In the genomic region with DNA sequence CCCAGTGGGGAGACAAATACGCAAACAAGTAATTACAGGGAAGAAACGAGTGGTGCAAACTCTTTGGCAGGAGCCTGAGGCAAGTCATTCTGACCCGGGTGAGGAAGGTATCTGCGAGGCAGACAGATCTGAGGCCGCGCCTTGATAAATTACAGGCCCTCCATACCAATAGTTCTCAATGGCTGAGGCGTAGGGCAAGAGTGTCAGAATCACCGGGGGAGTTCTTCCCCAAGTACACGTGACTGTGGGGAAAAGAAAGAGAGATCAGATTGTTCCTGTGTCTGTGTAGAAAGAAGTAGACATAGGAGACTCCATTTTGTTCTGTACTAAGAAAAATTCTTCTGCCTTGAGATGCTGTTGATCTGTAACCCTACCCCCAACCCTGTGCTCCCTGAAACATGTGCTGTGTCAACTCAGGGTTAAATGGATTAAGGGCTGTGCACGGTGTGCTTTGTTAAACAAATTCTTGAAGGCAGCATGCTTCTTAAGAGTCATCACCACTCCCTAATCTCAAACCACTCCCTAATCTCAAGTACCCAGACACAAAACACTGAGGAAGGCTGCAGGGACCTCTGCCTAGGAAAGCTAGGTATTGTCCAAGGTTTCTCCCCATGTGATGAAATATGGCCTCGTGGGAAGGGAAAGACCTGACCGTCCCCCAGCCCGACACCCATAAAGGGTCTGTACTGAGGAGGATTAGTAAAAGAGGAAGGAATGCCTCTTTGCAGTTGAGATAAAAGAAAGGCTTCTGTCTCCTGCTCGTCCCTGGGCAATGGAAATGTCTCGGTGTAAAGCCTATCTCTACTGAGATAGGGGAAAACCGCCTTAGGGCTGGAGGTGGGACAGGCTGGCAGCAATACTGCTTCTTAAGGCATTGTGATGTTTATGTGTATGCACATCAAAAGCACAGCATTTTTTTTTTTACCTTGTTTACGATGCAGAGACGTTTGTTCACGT, we compare ENCODE assay signal across 9 cellular contexts. TPM values are rescaled to one million over a fixed set of nuclear protein-coding genes. Genes with fewer than 3 reads are reported as not detected.
DNase-seq lines count a peak whose midpoint lies in the region; ATAC-seq and TF ChIP-seq lines count a peak whose summit lies in the region.
"Not testable (repeated sequence)": the region's sequence is repeated elsewhere in the genome, so short reads cannot be mapped to it uniquely, and the experiment has no call there.
"Had no signal": no experiment of that assay in that cellular context is flagged by ENCODE, and none has a peak within 500 bp of the region (broad histone marks: within the 10 kb centered on the region; RNA-seq: fewer than 3 reads in every experiment).

No MANE protein-coding gene starts in this region.

- DNase-seq in IMR-90; RWPE1 (ENCODE audit: low spot score); activated T-cell treated with anti-CD3 and anti-CD28 coated beads, Interleukin-2, amount 50 U/mL, for 4 hours; chondrocyte (ENCODE audit: low spot score): not testable (repeated sequence)

- H2BK5ac ChIP-seq in IMR-90 (ENCODE audit: low read depth, low read length, poor library complexity, severe bottlenecking), result not testable (repeated sequence)

- dilution Hi-C loops in IMR-90 (cut with HindIII; ENCODE audit: low sequenced_read_pairs, unreplicated experiment), result not testable (repeated sequence)

- not testable (repeated sequence) for H4K91ac ChIP-seq in IMR-90 (ENCODE audit: insufficient read depth, low read depth, low read length)

- H3K9me3 Mint-ChIP-seq in activated T-cell treated with anti-CD3 and anti-CD28 coated beads, Interleukin-2, amount 50 U/mL, for 4 hours; chondrocyte (ENCODE audit: low read depth); nephron; stimulated activated naive CD8-positive, alpha-beta T cell treated with anti-CD3 and anti-CD28 coated beads, Interleukin-15, Interleukin-2, amounts not matched to agents 100 ng/mL and 50 ng/mL, for 24 hours: not testable (repeated sequence)

- H3K14ac ChIP-seq in IMR-90 (replicated peaks; ENCODE audit: low read depth, low read length), result not testable (repeated sequence)

- not testable (repeated sequence) for H2AK5ac ChIP-seq in IMR-90 (ENCODE audit: low read depth, low read length)

- TF ChIP-seq CTCF in C4-2B (conservative IDR thresholded peaks at IDR 0.05); IMR-90 (conservative IDR thresholded peaks at IDR 0.05; ENCODE audit: low read depth, low read length); RWPE1 (conservative IDR thresholded peaks at IDR 0.05; ENCODE audit: low read depth); chondrocyte (IDR thresholded peaks at IDR 0.05); nephron (IDR thresholded peaks at IDR 0.05; ENCODE audit: unreplicated experiment in 3 of 3): not testable (repeated sequence)

- H3K4me1 Mint-ChIP-seq in activated T-cell treated with anti-CD3 and anti-CD28 coated beads, Interleukin-2, amount 50 U/mL, for 4 hours (ENCODE audit: low read depth), result peaks cover 20% of the 10 kb centered on the region
- peaks cover 21% of the 10 kb centered on the region for H3K4me1 Mint-ChIP-seq in chondrocyte (ENCODE audit: low read depth)
- peaks cover 15% of the 10 kb centered on the region for H3K4me1 Mint-ChIP-seq in nephron
- peaks cover 26% of the 10 kb centered on the region for H3K4me1 Mint-ChIP-seq in stimulated activated naive CD8-positive, alpha-beta T cell treated with anti-CD3 and anti-CD28 coated beads, Interleukin-15, Interleukin-2, amounts not matched to agents 100 ng/mL and 50 ng/mL, for 24 hours (ENCODE audit: low read depth)

- TF ChIP-seq RAD21 in IMR-90 (IDR thresholded peaks at IDR 0.05; ENCODE audit: low read length), result not testable (repeated sequence)

- H3K36me3 ChIP-seq in IMR-90 (ENCODE audit: control insufficient read depth, insufficient read depth, low read length), result not testable (repeated sequence)

- no CpG with 5 or more reads among the region's 19 CpGs for WGBS in IMR-90 (ENCODE audit: extremely low coverage in 2 of 2, insufficient read length in 1 of 2), 2 experiments

- not testable (repeated sequence) for H3K9me1 ChIP-seq in IMR-90 (ENCODE audit: insufficient read depth, low read length)

- not testable (repeated sequence) for H3K9me3 ChIP-seq in IMR-90 (ENCODE audit: control insufficient read depth, insufficient read depth, low read length)

- H3K27ac Mint-ChIP-seq in chondrocyte (ENCODE audit: unreplicated experiment) (peak overlapping the region; percentile 70), nephron (peak overlapping the region in 1 of 3 experiments; percentile 94)
- peak overlapping the region; percentile 94 for H3K27ac Mint-ChIP-seq in stimulated activated naive CD8-positive, alpha-beta T cell treated with anti-CD3 and anti-CD28 coated beads, Interleukin-15, Interleukin-2, amounts not matched to agents 100 ng/mL and 50 ng/mL, for 24 hours

- H2AFZ ChIP-seq in IMR-90 (replicated peaks; ENCODE audit: low read length, poor library complexity), result not testable (repeated sequence)

- POLR2A ChIA-PET in IMR-90 (lab: Charles Lee; ENCODE audit: unreplicated experiment); RWPE1 (lab: Yijun Ruan, JAX; ENCODE audit: low non-redundant PET): not testable (repeated sequence)

- not testable (repeated sequence) for H2BK120ac ChIP-seq in IMR-90 (ENCODE audit: low read depth, low read length)

- H3K23ac ChIP-seq in IMR-90 (ENCODE audit: low read depth, low read length), result not testable (repeated sequence)

- peak overlapping the region; percentile 9 for H2AK9ac ChIP-seq in IMR-90 (replicated peaks; ENCODE audit: low read depth, low read length, poor library complexity)

- H3K18ac ChIP-seq in IMR-90 (ENCODE audit: low read depth, low read length), result not testable (repeated sequence)

- not testable (repeated sequence) for H3K4me2 ChIP-seq in IMR-90 (ENCODE audit: low read depth, low read length)

- H3K9ac ChIP-seq in IMR-90 (ENCODE audit: low read depth, low read length), result not testable (repeated sequence)

- H2BK20ac ChIP-seq in IMR-90 (ENCODE audit: low read depth, low read length), result not testable (repeated sequence)

- H3K4me3 Mint-ChIP-seq in activated T-cell treated with anti-CD3 and anti-CD28 coated beads, Interleukin-2, amount 50 U/mL, for 4 hours, result peak overlapping the region; percentile 97
- H3K4me3 Mint-ChIP-seq in chondrocyte (ENCODE audit: unreplicated experiment), result peak overlapping the region; percentile 95
- H3K4me3 Mint-ChIP-seq in nephron, result peak overlapping the region; percentile 93 to 95 (median 94)
- H3K4me3 Mint-ChIP-seq in stimulated activated naive CD8-positive, alpha-beta T cell treated with anti-CD3 and anti-CD28 coated beads, Interleukin-15, Interleukin-2, amounts not matched to agents 100 ng/mL and 50 ng/mL, for 24 hours, result peak overlapping the region; percentile 98

- H4K20me1 ChIP-seq in IMR-90 (ENCODE audit: insufficient read depth, low read length), result not testable (repeated sequence)

- not testable (repeated sequence) for H3K4me1 ChIP-seq in IMR-90 (ENCODE audit: control insufficient read depth, insufficient read depth, low read length)

- in situ Hi-C loops in IMR-90 (cut with MboI; ENCODE audit: low sequenced_read_pairs), result not testable (repeated sequence)

- peak overlapping the region; percentile 70 for H3K27ac ChIP-seq in C4-2B
- H3K27ac ChIP-seq in IMR-90 (ENCODE audit: insufficient read depth, low read length), result not testable (repeated sequence)
- H3K27ac ChIP-seq in RWPE1, result peak overlapping the region; percentile 84; the same call in 1 of the 2 replicates

- not testable (repeated sequence) for H3K4ac ChIP-seq in IMR-90 (ENCODE audit: low read depth, low read length)

- H3K27me3 ChIP-seq in IMR-90 (ENCODE audit: control insufficient read depth, insufficient read depth, low read length), result peaks cover 11% of the 10 kb centered on the region

- TF ChIP-seq POLR2A in IMR-90 (IDR thresholded peaks at IDR 0.05; ENCODE audit: low read depth, low read length), result not testable (repeated sequence)

- not testable (repeated sequence) for H3K4me3 ChIP-seq in IMR-90 (ENCODE audit: insufficient read depth, low read depth, low read length)
- peak overlapping the region; percentile 89 for H3K4me3 ChIP-seq in iPS-11a (ENCODE audit: low read depth, low read length)

- H4K5ac ChIP-seq in IMR-90 (ENCODE audit: low read depth, low read length), result not testable (repeated sequence)

- not testable (repeated sequence) for H3K27me3 Mint-ChIP-seq in activated T-cell treated with anti-CD3 and anti-CD28 coated beads, Interleukin-2, amount 50 U/mL, for 4 hours (ENCODE audit: low read depth); chondrocyte (ENCODE audit: low read depth); stimulated activated naive CD8-positive, alpha-beta T cell treated with anti-CD3 and anti-CD28 coated beads, Interleukin-15, Interleukin-2, amounts not matched to agents 100 ng/mL and 50 ng/mL, for 24 hours
- peaks cover 15% of the 10 kb centered on the region for H3K27me3 Mint-ChIP-seq in nephron (ENCODE audit: low read depth)

- intact Hi-C loops in IMR-90 (cut with micrococcal nuclease), result not testable (repeated sequence)

- not testable (repeated sequence) for ATAC-seq in IMR-90 (ENCODE audit: low read depth); activated T-cell treated with anti-CD3 and anti-CD28 coated beads, Interleukin-2, amount 50 U/mL, for 4 hours

- BruUV-seq in IMR-90 (replicated peaks; lab: Mats Ljungman, UMichigan), result not testable (repeated sequence)

- H3K56ac ChIP-seq in IMR-90 (ENCODE audit: extremely low read depth, insufficient read depth, low read length), result not testable (repeated sequence)

- peaks cover 10 to 17% of the 10 kb centered on the region in 2 experiments; a peak in 3 of 4 replicates for H3K79me1 ChIP-seq in IMR-90 (ENCODE audit: low read depth in 1 of 2, low read length in 2 of 2)

- not testable (repeated sequence) for H2BK15ac ChIP-seq in IMR-90 (ENCODE audit: low read depth, low read length)

- H3K36me3 Mint-ChIP-seq in activated T-cell treated with anti-CD3 and anti-CD28 coated beads, Interleukin-2, amount 50 U/mL, for 4 hours (ENCODE audit: insufficient read depth); chondrocyte (ENCODE audit: low read depth); nephron (ENCODE audit: low read depth): not testable (repeated sequence)
- H3K36me3 Mint-ChIP-seq in stimulated activated naive CD8-positive, alpha-beta T cell treated with anti-CD3 and anti-CD28 coated beads, Interleukin-15, Interleukin-2, amounts not matched to agents 100 ng/mL and 50 ng/mL, for 24 hours (ENCODE audit: low read depth), result peaks cover 14% of the 10 kb centered on the region

- peak overlapping the region; percentile 87 to 88; a peak in 3 of 4 replicates for H4K8ac ChIP-seq in IMR-90 (ENCODE audit: low read depth in 2 of 2, low read length in 2 of 2)

- CTCF ChIA-PET in IMR-90 (lab: Yijun Ruan, JAX), result interaction anchor here (1.1 to 1.2 kb wide), 4 partner anchors 9 to 86 kb away, joined by 3 to 8 read pairs (median 4); no protein-coding TSS in a partner anchor
- CTCF ChIA-PET in RWPE1 (lab: Yijun Ruan, JAX), result not testable (repeated sequence)

RNA-seq across cellular contexts. Expression of gene ABCB8, which starts 1.2 kb away (rescaled TPM):
- total RNA-seq in IMR-90 (2012; rRNA removed), result 14.7 and 16.3 TPM in 2 replicates
- polyA plus RNA-seq in IMR-90 (2012; rRNA removed), result 26.8 and 27.5 TPM in 2 replicates
- polyA plus RNA-seq in IMR-90 (2012; cell fraction: cytosol; rRNA removed), result 13.0 and 25.1 TPM in 2 replicates
- polyA plus RNA-seq in IMR-90 (2012; cell fraction: nucleus; rRNA removed; ENCODE audit: low replicate concordance), result 62.3 and 128 TPM in 2 replicates
- total RNA-seq in activated T-cell treated with anti-CD3 and anti-CD28 coated beads, Interleukin-2, amount 50 U/mL, for 4 hours, result 10 to 100 TPM; 48.1 to 54.6 (median 48.5) TPM
- 30.2 to 45.7 TPM (median 32.1 TPM) in 3 replicates for total RNA-seq in chondrocyte

RNA-seq across cellular contexts. Expression of gene ATG9B, which starts 2.8 kb away (rescaled TPM):
- total RNA-seq in IMR-90 (2012; rRNA removed) (0.18 TPM in 1 of 2 replicates, not detected in the other), chondrocyte (1.5 to 1.6 TPM in 2 of 3 replicates, not detected in the other)
- polyA plus RNA-seq in IMR-90 (2012; rRNA removed), result 0.91 and 1.1 TPM in 2 replicates
- polyA plus RNA-seq in IMR-90 (2012; cell fraction: cytosol; rRNA removed), result 0.22 and 0.49 TPM in 2 replicates
- polyA plus RNA-seq in IMR-90 (2012; cell fraction: nucleus; rRNA removed; ENCODE audit: low replicate concordance), result 3.2 and 5.6 TPM in 2 replicates
- 1 to 10 TPM; 5.8 to 7.3 (median 6.7) TPM for total RNA-seq in activated T-cell treated with anti-CD3 and anti-CD28 coated beads, Interleukin-2, amount 50 U/mL, for 4 hours
- total RNA-seq: Daoy had no signal

RNA-seq across cellular contexts. Expression of gene ASIC3, which starts 21.3 kb away (rescaled TPM):
- not detected in 2 replicates for total RNA-seq in IMR-90 (2012; rRNA removed)
- 0.70 and 0.74 TPM in 2 replicates for polyA plus RNA-seq in IMR-90 (2012; rRNA removed)
- 0.21 and 0.38 TPM in 2 replicates for polyA plus RNA-seq in IMR-90 (2012; cell fraction: cytosol; rRNA removed)
- polyA plus RNA-seq in IMR-90 (2012; cell fraction: nucleus; rRNA removed; ENCODE audit: low replicate concordance), result 4.8 and 9.1 TPM in 2 replicates
- 1 to 10 TPM; 2.4 to 3.4 (median 3.3) TPM for total RNA-seq in activated T-cell treated with anti-CD3 and anti-CD28 coated beads, Interleukin-2, amount 50 U/mL, for 4 hours
- 2.2 to 4.9 TPM (median 2.4 TPM) in 3 replicates for total RNA-seq in chondrocyte

RNA-seq across cellular contexts. Expression of gene CDK5, which starts 30.6 kb away (rescaled TPM):
- total RNA-seq in IMR-90 (2012; rRNA removed) (22.4 and 24.7 TPM in 2 replicates), chondrocyte (23.9 to 25.4 TPM (median 24.0 TPM) in 3 replicates)
- polyA plus RNA-seq in IMR-90 (2012; rRNA removed), result 34.8 and 45.6 TPM in 2 replicates
- 29.1 and 41.6 TPM in 2 replicates for polyA plus RNA-seq in IMR-90 (2012; cell fraction: cytosol; rRNA removed)
- polyA plus RNA-seq in IMR-90 (2012; cell fraction: nucleus; rRNA removed; ENCODE audit: low replicate concordance), result 16.0 and 19.1 TPM in 2 replicates
- total RNA-seq in activated T-cell treated with anti-CD3 and anti-CD28 coated beads, Interleukin-2, amount 50 U/mL, for 4 hours, result 10 to 100 TPM; 14.1 to 15.0 (median 14.3) TPM

RNA-seq across cellular contexts. Expression of gene SLC4A2, which starts 32.3 kb away (rescaled TPM):
- total RNA-seq in IMR-90 (2012; rRNA removed) (25.3 and 29.6 TPM in 2 replicates), chondrocyte (340 to 379 TPM (median 371 TPM) in 3 replicates)
- polyA plus RNA-seq in IMR-90 (2012; rRNA removed), result 91.0 and 112 TPM in 2 replicates
- 70.2 and 89.3 TPM in 2 replicates for polyA plus RNA-seq in IMR-90 (2012; cell fraction: cytosol; rRNA removed)
- 205 and 510 TPM in 2 replicates for polyA plus RNA-seq in IMR-90 (2012; cell fraction: nucleus; rRNA removed; ENCODE audit: low replicate concordance)
- total RNA-seq in activated T-cell treated with anti-CD3 and anti-CD28 coated beads, Interleukin-2, amount 50 U/mL, for 4 hours, result 100 to 1,000 TPM; 107 to 125 (median 111) TPM
